Comparison of ENCODE assay signal across 1 cellular context in genomic region chr17:57108656-57109392, GRCh38.
TF ChIP-seq lines count a peak whose summit lies in the region.

No MANE protein-coding gene starts in this region.

TF ChIP-seq in H1, 55 proteins besides CTCF, POLR2A, EP300 and RAD21:
- TF ChIP-seq EGR1 (IDR thresholded peaks at IDR 0.05; ENCODE audit: borderline replicate concordance, low read depth, low read length), result no peak
- no peak for TF ChIP-seq CHD7 (IDR thresholded peaks at IDR 0.05; ENCODE audit: insufficient replicate concordance, low read length)
- TF ChIP-seq E2F6 (IDR thresholded peaks at IDR 0.05), result no peak
- no peak for TF ChIP-seq CHD1 (IDR thresholded peaks at IDR 0.05; ENCODE audit: low read depth, low read length)
- TF ChIP-seq SIN3A (conservative IDR thresholded peaks at IDR 0.05 in 1 of 2, IDR thresholded peaks at IDR 0.05 in 1 of 2; ENCODE audit: low read depth in 1 of 2, low read length in 2 of 2), result no peak
- TF ChIP-seq TAF7 (optimal IDR thresholded peaks at IDR 0.05; ENCODE audit: borderline replicate concordance, low read depth, low read length), result no peak
- TF ChIP-seq RFX5 (IDR thresholded peaks at IDR 0.05; ENCODE audit: borderline replicate concordance, low read depth, low read length), result no peak
- no peak for TF ChIP-seq CTBP2 (IDR thresholded peaks at IDR 0.05; ENCODE audit: borderline replicate concordance, insufficient read depth, insufficient read length, low read length)
- TF ChIP-seq ATF2 (IDR thresholded peaks at IDR 0.05; ENCODE audit: low read length), result no peak
- TF ChIP-seq NRF1 (IDR thresholded peaks at IDR 0.05; ENCODE audit: low read depth, low read length), result no peak
- no peak for TF ChIP-seq KDM5A (IDR thresholded peaks at IDR 0.05; ENCODE audit: low read length)
- no peak for TF ChIP-seq CHD2 (IDR thresholded peaks at IDR 0.05; ENCODE audit: low read length)
- TF ChIP-seq CEBPB (IDR thresholded peaks at IDR 0.05; ENCODE audit: low read depth, low read length), result no peak
- no peak for TF ChIP-seq POU5F1 (IDR thresholded peaks at IDR 0.05; ENCODE audit: low read depth, low read length)
- TF ChIP-seq TAF1 (IDR thresholded peaks at IDR 0.05; ENCODE audit: low read depth, low read length), result no peak
